10 cellular contexts compared by ENCODE assay signal in the genomic region with DNA sequence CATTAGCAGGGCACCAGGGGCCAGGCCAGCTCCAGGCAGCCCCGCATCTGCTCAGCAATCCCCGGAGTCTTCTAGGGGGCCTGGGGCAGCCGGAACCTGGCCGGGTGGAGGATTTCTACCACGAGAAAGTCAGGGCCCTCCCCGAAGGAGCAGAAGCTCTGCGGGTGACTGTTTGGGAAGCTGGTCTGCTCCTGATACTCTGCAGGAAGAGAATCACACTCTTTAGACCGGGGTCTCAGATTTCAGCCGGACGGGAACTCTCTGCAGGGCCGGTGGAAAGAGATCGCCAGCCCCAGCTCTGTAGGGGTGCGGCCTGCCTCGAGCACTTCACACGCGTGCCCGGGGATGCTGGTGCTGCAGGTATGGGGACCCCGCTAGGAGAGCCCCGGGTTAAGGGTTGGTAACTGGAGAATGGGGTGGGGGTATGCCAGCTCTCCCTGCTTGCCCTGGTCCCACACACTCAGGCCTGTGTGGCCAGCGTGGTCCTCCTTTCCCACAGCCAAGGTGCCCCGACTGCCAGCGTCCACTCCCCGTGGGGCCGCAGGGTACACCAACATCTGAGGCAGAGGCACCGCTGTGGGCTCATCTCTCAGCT. TPM values are rescaled to one million over a fixed set of nuclear protein-coding genes. Genes with fewer than 3 reads are reported as not detected.
DNase-seq lines count a peak whose midpoint lies in the region; ATAC-seq and TF ChIP-seq lines count a peak whose summit lies in the region.
"Had no signal": no experiment of that assay in that cellular context is flagged by ENCODE, and none has a peak within 500 bp of the region (broad histone marks: within the 10 kb centered on the region; RNA-seq: fewer than 3 reads in every experiment).

No MANE protein-coding gene starts in this region.

- H3K36me3 ChIP-seq in smooth muscle cell (ENCODE audit: low read depth), result no peaks in the 10 kb centered on the region

- H3F3A ChIP-seq in smooth muscle cell (ENCODE audit: low read depth), result peaks cover 12% of the 10 kb centered on the region

- H3K27ac ChIP-seq in smooth muscle cell (ENCODE audit: low read depth), result peak overlapping the region; percentile 91

- 40% methylated on average over 25 of the region's 25 CpGs for WGBS in smooth muscle cell (ENCODE audit: low lambda C conversion rate)

- peak overlapping the region; percentile 79 for H3K27ac Mint-ChIP-seq in activated CD4-positive, alpha-beta T cell treated with anti-CD3 and anti-CD28 coated beads for 36 hours
- peak overlapping the region; percentile 81 for H3K27ac Mint-ChIP-seq in activated CD8-positive, alpha-beta T cell treated with anti-CD3 and anti-CD28 coated beads, Interleukin-2, amount 10 ng/mL, durations not matched to agents 7 days and 5 days

- no peak for ATAC-seq in activated CD4-positive, alpha-beta T cell treated with anti-CD3 and anti-CD28 coated beads for 36 hours
- ATAC-seq in activated CD8-positive, alpha-beta T cell treated with anti-CD3 and anti-CD28 coated beads, Interleukin-2, amount 10 ng/mL, durations not matched to agents 7 days and 5 days, result no peak
- ATAC-seq in HG02970 (IDR thresholded peaks at IDR 0.05; ENCODE audit: low FRiP score, unreplicated experiment), result no peak

- peak overlapping the region; percentile 31 for H3K9ac ChIP-seq in smooth muscle cell (ENCODE audit: low read depth)

- H3K36me3 Mint-ChIP-seq in activated CD4-positive, alpha-beta T cell treated with anti-CD3 and anti-CD28 coated beads for 36 hours (ENCODE audit: low read depth), result peaks cover 21% of the 10 kb centered on the region
- peaks cover 24% of the 10 kb centered on the region for H3K36me3 Mint-ChIP-seq in activated CD8-positive, alpha-beta T cell treated with anti-CD3 and anti-CD28 coated beads, Interleukin-2, amount 10 ng/mL, durations not matched to agents 7 days and 5 days (ENCODE audit: low read depth)

- H3K4me1 Mint-ChIP-seq in activated CD4-positive, alpha-beta T cell treated with anti-CD3 and anti-CD28 coated beads for 36 hours, result peaks cover 79% of the 10 kb centered on the region
- peaks cover 58% of the 10 kb centered on the region for H3K4me1 Mint-ChIP-seq in activated CD8-positive, alpha-beta T cell treated with anti-CD3 and anti-CD28 coated beads, Interleukin-2, amount 10 ng/mL, durations not matched to agents 7 days and 5 days (ENCODE audit: low read depth)

- no peaks in the 10 kb centered on the region for H3K27me3 Mint-ChIP-seq in activated CD4-positive, alpha-beta T cell treated with anti-CD3 and anti-CD28 coated beads for 36 hours
- H3K27me3 Mint-ChIP-seq in activated CD8-positive, alpha-beta T cell treated with anti-CD3 and anti-CD28 coated beads, Interleukin-2, amount 10 ng/mL, durations not matched to agents 7 days and 5 days (ENCODE audit: low read depth), result no peaks in the 10 kb centered on the region

- H3K9me3 ChIP-seq in smooth muscle cell (replicated peaks; ENCODE audit: low read depth), result no peaks in the 10 kb centered on the region
- H3K9me3 ChIP-seq: A549 had no signal

- DNase-seq in activated CD4-positive, alpha-beta T cell treated with anti-CD3 and anti-CD28 coated beads for 36 hours, result peak; percentile 2
- no peak for DNase-seq in activated CD4-positive, alpha-beta T cell treated with anti-CD3 and anti-CD28 coated beads for 4 hours
- DNase-seq in activated CD8-positive, alpha-beta T cell treated with anti-CD3 and anti-CD28 coated beads, Interleukin-2, amount 10 ng/mL, durations not matched to agents 7 days and 5 days, result no peak
- DNase-seq in islet precursor cell (peak; percentile 55), smooth muscle cell (lab: John Stamatoyannopoulos, UW; ENCODE audit: unreplicated experiment) (no peak), globus pallidus (ENCODE audit: low spot score) (no peak), NCI-H1092 (lab: John Stamatoyannopoulos, UW) (no peak)
- DNase-seq: NCI-H1436 had no signal

- no peak overlapping the region for H2AFZ ChIP-seq in smooth muscle cell (ENCODE audit: low read depth)

- no peak overlapping the region for H3K4me3 ChIP-seq in smooth muscle cell
- H3K4me3 ChIP-seq: A549 had no signal

- H3K4me3 Mint-ChIP-seq in activated CD4-positive, alpha-beta T cell treated with anti-CD3 and anti-CD28 coated beads for 36 hours, result no peak overlapping the region
- H3K4me3 Mint-ChIP-seq in activated CD8-positive, alpha-beta T cell treated with anti-CD3 and anti-CD28 coated beads, Interleukin-2, amount 10 ng/mL, durations not matched to agents 7 days and 5 days, result no peak overlapping the region

- H3K4me1 ChIP-seq in smooth muscle cell (ENCODE audit: low read depth), result peaks cover 29% of the 10 kb centered on the region

- intact Hi-C loops in activated CD4-positive, alpha-beta T cell treated with anti-CD3 and anti-CD28 coated beads for 36 hours (cut with DNase I, micrococcal nuclease), result loop anchor here (5.0 to 10.0 kb wide), 3 partner anchors 35 to 298 kb away; no protein-coding TSS in a partner anchor

- H3K9me3 Mint-ChIP-seq in activated CD4-positive, alpha-beta T cell treated with anti-CD3 and anti-CD28 coated beads for 36 hours (ENCODE audit: low read depth), result no peaks in the 10 kb centered on the region
- no peaks in the 10 kb centered on the region for H3K9me3 Mint-ChIP-seq in activated CD8-positive, alpha-beta T cell treated with anti-CD3 and anti-CD28 coated beads, Interleukin-2, amount 10 ng/mL, durations not matched to agents 7 days and 5 days (ENCODE audit: insufficient read depth)

- H3K27me3 ChIP-seq in smooth muscle cell (ENCODE audit: low read depth), result no peaks in the 10 kb centered on the region

- CTCF ChIA-PET in activated CD4-positive, alpha-beta T cell treated with anti-CD3 and anti-CD28 coated beads for 36 hours (lab: Charles Lee), result interaction anchor here (0.6 to 3.6 kb wide), 6 partner anchors 18 to 296 kb away, joined by 3 to 13 read pairs (median 4); no protein-coding TSS in a partner anchor
- CTCF ChIA-PET in activated CD8-positive, alpha-beta T cell treated with anti-CD3 and anti-CD28 coated beads, Interleukin-2, amount 10 ng/mL, durations not matched to agents 7 days and 5 days (lab: Charles Lee), result interaction anchor here (1.0 to 2.8 kb wide), 5 partner anchors 18 to 116 kb away, joined by 3 to 22 read pairs (median 10); no protein-coding TSS in a partner anchor

- peaks cover 60% of the 10 kb centered on the region for H4K20me1 ChIP-seq in smooth muscle cell (ENCODE audit: low read depth)

- TF ChIP-seq CTCF in smooth muscle cell (IDR thresholded peaks at IDR 0.05; ENCODE audit: borderline replicate concordance, insufficient read depth, poor library complexity, severe bottlenecking), result no peak

- peaks cover 71% of the 10 kb centered on the region for H3K79me2 ChIP-seq in smooth muscle cell (ENCODE audit: low read depth)

- peak overlapping the region; percentile 75 for H3K4me2 ChIP-seq in smooth muscle cell
- H3K4me2 ChIP-seq: A549 had no signal

- POLR2A ChIA-PET in activated CD4-positive, alpha-beta T cell treated with anti-CD3 and anti-CD28 coated beads for 36 hours (lab: Charles Lee), result interaction anchor here (0.7 kb wide), 1 partner anchor 16 kb away, joined by 3 read pairs; no protein-coding TSS in a partner anchor
- POLR2A ChIA-PET in activated CD8-positive, alpha-beta T cell treated with anti-CD3 and anti-CD28 coated beads, Interleukin-2, amount 10 ng/mL, durations not matched to agents 7 days and 5 days (lab: Charles Lee), result interaction anchor here (2.1 kb wide), 1 partner anchor 47 kb away, joined by 9 read pairs; no protein-coding TSS in a partner anchor

RNA-seq across cellular contexts. Expression of a gene that starts 20.1 kb away (rescaled TPM):
- total RNA-seq in activated CD4-positive, alpha-beta T cell treated with anti-CD3 and anti-CD28 coated beads for 36 hours, result 10 to 100 TPM; 33.0 to 34.7 TPM
- 10 to 100 TPM; 36.9 to 39.3 TPM for total RNA-seq in activated CD8-positive, alpha-beta T cell treated with anti-CD3 and anti-CD28 coated beads, Interleukin-2, amount 10 ng/mL, durations not matched to agents 7 days and 5 days
- total RNA-seq in smooth muscle cell, result 21.3 and 23.4 TPM in 2 replicates
- polyA plus RNA-seq in smooth muscle cell, result 24.4 and 26.8 TPM in 2 replicates

Comparison
In these comparisons a context has a peak if more than half of its experiments do, and no peak if none do; other contexts are left out.
1. DNase-seq: peak in activated CD4-positive, alpha-beta T cell treated with anti-CD3 and anti-CD28 coated beads for 36 hours (single experiment) and islet precursor cell (single experiment); none in activated CD4-positive, alpha-beta T cell treated with anti-CD3 and anti-CD28 coated beads for 4 hours (0 of 2), activated CD8-positive, alpha-beta T cell treated with anti-CD3 and anti-CD28 coated beads, Interleukin-2, amount 10 ng/mL, durations not matched to agents 7 days and 5 days (single experiment), smooth muscle cell (single experiment), globus pallidus (single experiment) and NCI-H1092 (single experiment).